10 cellular contexts compared by ENCODE assay signal in the genomic region with DNA sequence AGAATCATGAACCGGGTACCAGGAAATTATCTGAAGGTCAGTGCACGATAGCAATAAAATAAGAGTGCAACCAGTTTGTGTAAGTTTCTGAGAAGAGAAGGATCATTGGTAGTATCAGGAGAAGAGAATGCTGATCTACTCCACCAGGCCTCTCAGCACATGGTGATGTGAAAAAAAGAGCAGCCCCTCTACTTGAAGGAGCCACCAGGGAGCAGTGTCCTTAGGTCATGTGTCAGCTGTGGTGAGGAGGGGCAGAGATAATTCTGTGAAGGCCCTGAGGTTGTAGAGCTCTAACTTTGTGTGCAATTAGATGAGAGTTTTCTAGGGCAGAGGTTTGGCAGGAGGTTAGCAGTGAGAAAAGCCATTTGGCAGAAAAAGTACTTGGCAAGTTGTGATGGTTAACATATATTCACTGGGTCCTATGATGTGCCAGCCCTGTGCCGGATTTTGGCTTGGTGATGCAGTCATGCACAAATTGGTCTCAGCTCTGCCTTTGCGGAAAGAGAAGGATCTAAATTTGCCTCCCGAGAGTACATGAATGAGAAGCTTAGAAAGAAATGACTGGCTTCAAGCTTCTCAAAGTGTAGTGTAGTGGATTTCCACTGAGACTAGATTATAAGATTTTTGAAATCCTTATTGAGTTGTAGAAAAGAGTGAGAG. TPM values are rescaled to one million over a fixed set of nuclear protein-coding genes. Genes with fewer than 3 reads are reported as not detected.
DNase-seq lines count a peak whose midpoint lies in the region; ATAC-seq and TF ChIP-seq lines count a peak whose summit lies in the region.
"Had no signal": no experiment of that assay in that cellular context is flagged by ENCODE, and none has a peak within 500 bp of the region (broad histone marks: within the 10 kb centered on the region; RNA-seq: fewer than 3 reads in every experiment).

No MANE protein-coding gene starts in this region.

- 91% methylated on average over 5 of the region's 5 CpGs for WGBS in esophagus muscularis mucosa

- ATAC-seq in natural killer cell (peak in 2 of 3 donors; percentile 44 to 50), HG02798 (IDR thresholded peaks at IDR 0.05; ENCODE audit: poor library complexity, unreplicated experiment) (peak; percentile 89)
- no peak for ATAC-seq in natural killer cell treated with Interleukin-12 subunit alpha and Interleukin-12 subunit beta and Interleukin-15 and Interleukin-18, amount 100 ng/mL, for 72 hours

- no peaks in the 10 kb centered on the region for H3K27me3 ChIP-seq in esophagus muscularis mucosa

- H3K36me3 ChIP-seq in esophagus muscularis mucosa: no peaks in the 10 kb centered on the region

- peaks cover 9 to 34% of the 10 kb centered on the region in 2 donors for H3K27me3 Mint-ChIP-seq in natural killer cell (ENCODE audit: low read depth in 2 of 2)
- peaks cover 12 to 15% of the 10 kb centered on the region in 2 donors for H3K27me3 Mint-ChIP-seq in natural killer cell treated with Interleukin-12 subunit alpha and Interleukin-12 subunit beta and Interleukin-15 and Interleukin-18, amount 100 ng/mL, for 72 hours

- H3K4me3 Mint-ChIP-seq in natural killer cell: no peak overlapping the region
- no peak overlapping the region for H3K4me3 Mint-ChIP-seq in natural killer cell treated with Interleukin-12 subunit alpha and Interleukin-12 subunit beta and Interleukin-15 and Interleukin-18, amount 100 ng/mL, for 72 hours
- H3K4me3 Mint-ChIP-seq: activated naive CD8-positive, alpha-beta T cell treated with anti-CD3 and anti-CD28 coated beads, Interleukin-2, amount 10 ng/mL, durations not matched to agents 7 days and 5 days had no signal

- H3K4me3 ChIP-seq in esophagus muscularis mucosa: no peak overlapping the region

- no peaks in the 10 kb centered on the region for H3K9me3 ChIP-seq in esophagus muscularis mucosa

- H3K4me1 ChIP-seq in esophagus muscularis mucosa: no peaks in the 10 kb centered on the region

- no peaks in the 10 kb centered on the region for H3K36me3 Mint-ChIP-seq in natural killer cell
- H3K36me3 Mint-ChIP-seq in natural killer cell treated with Interleukin-12 subunit alpha and Interleukin-12 subunit beta and Interleukin-15 and Interleukin-18, amount 100 ng/mL, for 72 hours: no peaks in the 10 kb centered on the region
- H3K36me3 Mint-ChIP-seq: activated naive CD8-positive, alpha-beta T cell treated with anti-CD3 and anti-CD28 coated beads, Interleukin-2, amount 10 ng/mL, durations not matched to agents 7 days and 5 days had no signal

- no peak for DNase-seq in natural killer cell
- DNase-seq in natural killer cell treated with Interleukin-12 subunit alpha and Interleukin-12 subunit beta and Interleukin-15 and Interleukin-18, amount 100 ng/mL, for 72 hours (ENCODE audit: low spot score): no peak
- DNase-seq in NCI-H446 treated with DMSO at 0.1 percent for 48 hours (lab: John Stamatoyannopoulos, UW): peak; percentile 37
- DNase-seq in dermis blood vessel endothelial cell: no peak
- no peak for DNase-seq in hypothalamus (lab: John Stamatoyannopoulos, UW)
- no peak for DNase-seq in esophagus muscularis mucosa (ENCODE audit: extremely low spot score)
- no peak for DNase-seq in activated CD4-positive, alpha-beta T cell treated with anti-CD3 and anti-CD28 coated beads, Interleukin-2, amount 50 U/mL, for 48 hours
- DNase-seq: activated naive CD8-positive, alpha-beta T cell treated with anti-CD3 and anti-CD28 coated beads, Interleukin-2, amount 10 ng/mL, durations not matched to agents 7 days and 5 days had no signal

- H3K27ac ChIP-seq in esophagus muscularis mucosa (replicated peaks in 1 of 4): no peak overlapping the region

- no peak for TF ChIP-seq CTCF in natural killer cell (IDR thresholded peaks at IDR 0.05)
- TF ChIP-seq CTCF in esophagus muscularis mucosa (IDR thresholded peaks at IDR 0.05): no peak

- intact Hi-C loops in natural killer cell (cut with micrococcal nuclease) (no loop called here), esophagus muscularis mucosa (cut with DNase I) (no loop called here)

- H3K27ac Mint-ChIP-seq in natural killer cell: no peak overlapping the region
- H3K27ac Mint-ChIP-seq in natural killer cell treated with Interleukin-12 subunit alpha and Interleukin-12 subunit beta and Interleukin-15 and Interleukin-18, amount 100 ng/mL, for 72 hours: no peak overlapping the region
- H3K27ac Mint-ChIP-seq: activated naive CD8-positive, alpha-beta T cell treated with anti-CD3 and anti-CD28 coated beads, Interleukin-2, amount 10 ng/mL, durations not matched to agents 7 days and 5 days had no signal

- TF ChIP-seq POLR2A in esophagus muscularis mucosa (IDR thresholded peaks at IDR 0.05; ENCODE audit: low read depth): no peak

- H3K9me3 Mint-ChIP-seq in natural killer cell: no peaks in the 10 kb centered on the region
- H3K9me3 Mint-ChIP-seq in natural killer cell treated with Interleukin-12 subunit alpha and Interleukin-12 subunit beta and Interleukin-15 and Interleukin-18, amount 100 ng/mL, for 72 hours: no peaks in the 10 kb centered on the region
- H3K9me3 Mint-ChIP-seq: activated naive CD8-positive, alpha-beta T cell treated with anti-CD3 and anti-CD28 coated beads, Interleukin-2, amount 10 ng/mL, durations not matched to agents 7 days and 5 days had no signal

- H3K4me1 Mint-ChIP-seq in natural killer cell: peaks cover 0 to 4% of the 10 kb centered on the region in 2 donors
- no peaks in the 10 kb centered on the region for H3K4me1 Mint-ChIP-seq in natural killer cell treated with Interleukin-12 subunit alpha and Interleukin-12 subunit beta and Interleukin-15 and Interleukin-18, amount 100 ng/mL, for 72 hours (ENCODE audit: low read depth in 2 of 2)
- H3K4me1 Mint-ChIP-seq: activated naive CD8-positive, alpha-beta T cell treated with anti-CD3 and anti-CD28 coated beads, Interleukin-2, amount 10 ng/mL, durations not matched to agents 7 days and 5 days had no signal

- no peak for TF ChIP-seq EP300 in esophagus muscularis mucosa (IDR thresholded peaks at IDR 0.05)

RNA-seq across cellular contexts. Expression of a gene that starts 19.2 kb away (rescaled TPM):
- total RNA-seq in natural killer cell (10 to 100 TPM; 54.3 to 75.3 (median 65.8) TPM), dermis blood vessel endothelial cell (14.1 and 20.7 TPM in 2 replicates), esophagus muscularis mucosa (10 to 100 TPM; 33.6 to 47.8 (median 36.4) TPM)
- 10 to 100 TPM; 49.1 to 65.0 TPM for total RNA-seq in natural killer cell treated with Interleukin-12 subunit alpha and Interleukin-12 subunit beta and Interleukin-15 and Interleukin-18, amount 100 ng/mL, for 72 hours

RNA-seq across cellular contexts. Expression of a gene that starts 33.1 kb away (rescaled TPM):
- total RNA-seq in natural killer cell: not detected
- total RNA-seq in natural killer cell treated with Interleukin-12 subunit alpha and Interleukin-12 subunit beta and Interleukin-15 and Interleukin-18, amount 100 ng/mL, for 72 hours: not detected
- not detected in 2 replicates for total RNA-seq in dermis blood vessel endothelial cell
- total RNA-seq in esophagus muscularis mucosa: not detected
- total RNA-seq: activated naive CD8-positive, alpha-beta T cell treated with anti-CD3 and anti-CD28 coated beads, Interleukin-2, amount 10 ng/mL, durations not matched to agents 7 days and 5 days; fibroblast of lung had no signal

Comparison
In these comparisons a context has a peak if more than half of its experiments do, and no peak if none do; other contexts are left out.
1. ATAC-seq: peak in natural killer cell (2 of 3) and HG02798 (single experiment); none in natural killer cell treated with Interleukin-12 subunit alpha and Interleukin-12 subunit beta and Interleukin-15 and Interleukin-18, amount 100 ng/mL, for 72 hours (0 of 2).